8 cellular contexts compared by ENCODE assay signal in genomic region chr7:100539436-100540006, GRCh38. TPM values are rescaled to one million over a fixed set of nuclear protein-coding genes. Genes with fewer than 3 reads are reported as not detected.
DNase-seq lines count a peak whose midpoint lies in the region; ATAC-seq and TF ChIP-seq lines count a peak whose summit lies in the region.

No MANE protein-coding gene starts in this region.

- H3K27me3 ChIP-seq in cardiac muscle cell: no peaks in the 10 kb centered on the region
- no peaks in the 10 kb centered on the region for H3K27me3 ChIP-seq in right lobe of liver
- H3K27me3 ChIP-seq in upper lobe of left lung: no peaks in the 10 kb centered on the region

- H3K36me3 ChIP-seq in cardiac muscle cell (no peaks in the 10 kb centered on the region), right lobe of liver (no peaks in the 10 kb centered on the region), upper lobe of left lung (no peaks in the 10 kb centered on the region)

- no peak for DNase-seq in cardiac muscle cell (ENCODE audit: low read depth in 1 of 2, low spot score in 1 of 2)
- no peak for DNase-seq in Right ventricle myocardium superior
- DNase-seq in right lobe of liver: no peak
- DNase-seq in upper lobe of left lung: no peak
- no peak for DNase-seq in CD1c-positive myeloid dendritic cell (ENCODE audit: extremely low spot score)

- H3K27ac ChIP-seq in cardiac muscle cell: peak overlapping the region; percentile 7
- H3K27ac ChIP-seq in angular gyrus (ENCODE audit: low read depth, low read length): peak overlapping the region; percentile 70
- peak overlapping the region; percentile 87 to 93 (median 92) for H3K27ac ChIP-seq in right lobe of liver
- H3K27ac ChIP-seq in upper lobe of left lung: peak overlapping the region; percentile 71 to 84 (median 79)

- H3K9me3 ChIP-seq in cardiac muscle cell (ENCODE audit: low read depth) (no peaks in the 10 kb centered on the region), right lobe of liver (no peaks in the 10 kb centered on the region), upper lobe of left lung (no peaks in the 10 kb centered on the region)

- intact Hi-C loops in Right ventricle myocardium superior (cut with DNase I) (no loop called here), right lobe of liver (cut with DNase I) (no loop called here)

- no peak for TF ChIP-seq EP300 in upper lobe of left lung (IDR thresholded peaks at IDR 0.05)

- ATAC-seq in Right ventricle myocardium superior (ENCODE audit: poor library complexity): no peak
- peak in 1 of 4 donors; percentile 0 for ATAC-seq in right lobe of liver
- ATAC-seq in upper lobe of left lung (ENCODE audit: low FRiP score in 2 of 2): no peak
- ATAC-seq in GM19328 (IDR thresholded peaks at IDR 0.05; ENCODE audit: unreplicated experiment): no peak
- ATAC-seq in GM21390 (IDR thresholded peaks at IDR 0.05; ENCODE audit: unreplicated experiment): no peak

- H3K4me1 ChIP-seq in cardiac muscle cell (ENCODE audit: low read depth) (peaks cover 2% of the 10 kb centered on the region), right lobe of liver (peaks cover 0 to 58% (median 19%) of the 10 kb centered on the region in 4 donors), upper lobe of left lung (peaks cover 22 to 37% (median 27%) of the 10 kb centered on the region in 4 donors)

- no peak for TF ChIP-seq CTCF in cardiac muscle cell (IDR thresholded peaks at IDR 0.05; ENCODE audit: low read depth, low read length)
- no peak for TF ChIP-seq CTCF in right lobe of liver (IDR thresholded peaks at IDR 0.05)
- TF ChIP-seq CTCF in upper lobe of left lung (IDR thresholded peaks at IDR 0.05): no peak

- WGBS in right lobe of liver (ENCODE audit: insufficient coverage, low coverage, low lambda C conversion rate, missing lambda C conversion rate): 0% methylated on average over 33 of the region's 44 CpGs
- 0 to 1% methylated on average over 16 to 19 of the region's 44 CpGs for WGBS in upper lobe of left lung, 2 donors

- H3K4me3 ChIP-seq in cardiac muscle cell (peak overlapping the region; percentile 48), right lobe of liver (peak overlapping the region; percentile 77 to 88 (median 80)), upper lobe of left lung (peak overlapping the region; percentile 83 to 100 (median 94))

- TF ChIP-seq POLR2A in right lobe of liver (IDR thresholded peaks at IDR 0.05) (peak; percentile 1), upper lobe of left lung (IDR thresholded peaks at IDR 0.05) (no peak)

RNA-seq across cellular contexts. Expression of gene AGFG2, which starts 0.5 kb away (rescaled TPM):
- total RNA-seq in cardiac muscle cell: 18.3 and 21.7 TPM in 2 replicates
- polyA plus RNA-seq in cardiac muscle cell: 9.3 and 17.0 TPM in 2 replicates
- 19.8 TPM for total RNA-seq in Right ventricle myocardium superior
- 10 to 100 TPM; 52.9 to 86.3 (median 69.8) TPM for total RNA-seq in right lobe of liver
- total RNA-seq in upper lobe of left lung: 10 to 100 TPM; 14.3 to 33.1 (median 20.4) TPM

RNA-seq across cellular contexts. Expression of gene SAP25, which starts 34.2 kb away (rescaled TPM):
- total RNA-seq in cardiac muscle cell: 1.4 and 1.5 TPM in 2 replicates
- 2.7 and 3.9 TPM in 2 replicates for polyA plus RNA-seq in cardiac muscle cell
- 0.54 TPM for total RNA-seq in Right ventricle myocardium superior
- 1 to 10 TPM in 3 of 6 experiments, under 1 TPM in 1, not detected in 2; 0.53 to 4.5 (median 2.2) TPM for total RNA-seq in right lobe of liver
- total RNA-seq in upper lobe of left lung: 10 to 100 TPM in 3 of 6 donors, 1 to 10 TPM in 3; 1.2 to 18.9 (median 12.7) TPM

RNA-seq across cellular contexts. Expression of gene LRCH4, which starts 46.4 kb away (rescaled TPM):
- total RNA-seq in cardiac muscle cell (78.8 and 108 TPM in 2 replicates), Right ventricle myocardium superior (22.8 TPM), right lobe of liver (10 to 100 TPM; 19.5 to 39.1 (median 24.7) TPM), upper lobe of left lung (100 to 1,000 TPM in 5 of 6 donors, 10 to 100 TPM in 1; 88.5 to 493 (median 121) TPM)
- polyA plus RNA-seq in cardiac muscle cell: 80.9 and 103 TPM in 2 replicates

RNA-seq across cellular contexts. Expression of gene FBXO24, which starts 46.6 kb away (rescaled TPM):
- total RNA-seq in cardiac muscle cell (0.78 and 1.9 TPM in 2 replicates), Right ventricle myocardium superior (0.35 TPM), right lobe of liver (1 to 10 TPM in 1 of 6 experiments, under 1 TPM in 5; 0.25 to 1.0 (median 0.45) TPM), upper lobe of left lung (1 to 10 TPM in 1 of 6 donors, under 1 TPM in 2, not detected in 3; 0.63 to 4.2 (median 0.77) TPM)
- 2.3 and 4.1 TPM in 2 replicates for polyA plus RNA-seq in cardiac muscle cell

RNA-seq across cellular contexts. Expression of gene NYAP1, which starts 55.8 kb away (rescaled TPM):
- 9.0 and 13.0 TPM in 2 replicates for total RNA-seq in cardiac muscle cell
- polyA plus RNA-seq in cardiac muscle cell: 0.06 and 0.22 TPM in 2 replicates
- 0.16 TPM for total RNA-seq in Right ventricle myocardium superior
- under 1 TPM; 0.06 to 0.74 (median 0.32) TPM for total RNA-seq in right lobe of liver
- 1 to 10 TPM in 2 of 6 donors, under 1 TPM in 3, not detected in 1; 0.15 to 1.4 (median 0.89) TPM for total RNA-seq in upper lobe of left lung

Comparison
In these comparisons a context has a peak if more than half of its experiments do, and no peak if none do; other contexts are left out.
1. H3K27ac ChIP-seq: peak in every context shown above with its lines; median percentile 92 in right lobe of liver; 79 in upper lobe of left lung; 70 in angular gyrus; 7 in cardiac muscle cell.